In genomic region chr7:4667776-4668509, GRCh38 we compare ENCODE assay signal across 13 cellular contexts. TPM values are rescaled to one million over a fixed set of nuclear protein-coding genes. Genes with fewer than 3 reads are reported as not detected.
DNase-seq lines count a peak whose midpoint lies in the region; ATAC-seq, FAIRE-seq and TF ChIP-seq lines count a peak whose summit lies in the region.
"Had no signal": no experiment of that assay in that cellular context is flagged by ENCODE, and none has a peak within 500 bp of the region (broad histone marks: within the 10 kb centered on the region; RNA-seq: fewer than 3 reads in every experiment).

No MANE protein-coding gene starts in this region.

- peak overlapping the region; percentile 82 for H3K27ac ChIP-seq in ascending aorta

- peak overlapping the region in 1 of 2 donors; percentile 38 for H3K4me3 ChIP-seq in ascending aorta

- intact Hi-C loops in ascending aorta (cut with DNase I), result no loop called here

- FAIRE-seq in urothelium cell line (lab: Jason Lieb, UNC) (peak; percentile 79), D721Med (lab: Jason Lieb, UNC) (no peak)
- FAIRE-seq: G401.6 had no signal

- H3K9me3 ChIP-seq in ascending aorta, result no peaks in the 10 kb centered on the region

- DNase-seq in NCI-H2171 treated with DMSO at 0.1 percent for 48 hours (lab: John Stamatoyannopoulos, UW) (peak; percentile 21), NCI-H2171 (lab: John Stamatoyannopoulos, UW) (no peak), ascending aorta (ENCODE audit: low spot score in 2 of 2) (no peak), iris pigment epithelial cell (ENCODE audit: low read depth) (peak; percentile 86), urothelium cell line (ENCODE audit: low spot score) (no peak), D721Med (ENCODE audit: insufficient read length, low spot score) (no peak), activated T-cell treated with anti-CD3 and anti-CD28 coated beads for 4 hours (no peak)
- DNase-seq: 8988T, NCI-H2081 treated with DMSO at 0.1 percent for 48 hours, OCI-M1, right cardiac atrium had no signal

- H3K4me1 ChIP-seq in ascending aorta, result peaks cover 7 to 17% of the 10 kb centered on the region in 2 donors

- H3K27me3 ChIP-seq in ascending aorta, result no peaks in the 10 kb centered on the region

- ATAC-seq in HG03520 (IDR thresholded peaks at IDR 0.05; ENCODE audit: unreplicated experiment), result no peak
- ATAC-seq: right cardiac atrium had no signal

- TF ChIP-seq CTCF in ascending aorta (IDR thresholded peaks at IDR 0.05) (no peak), D721Med (IDR thresholded peaks at IDR 0.05; ENCODE audit: insufficient read depth, missing control alignments) (no peak)

- H3K36me3 ChIP-seq in ascending aorta, result no peaks in the 10 kb centered on the region

RNA-seq across cellular contexts. Expression of gene FOXK1, which starts 14.2 kb away (rescaled TPM):
- 31.7 TPM for total RNA-seq in ascending aorta

Comparison
In these comparisons a context has a peak if more than half of its experiments do, and no peak if none do; other contexts are left out.
1. DNase-seq: peak in NCI-H2171 treated with DMSO at 0.1 percent for 48 hours (single experiment) and iris pigment epithelial cell (single experiment); none in NCI-H2171 (single experiment), ascending aorta (0 of 2), urothelium cell line (single experiment), D721Med (single experiment) and activated T-cell treated with anti-CD3 and anti-CD28 coated beads for 4 hours (single experiment).